In the genomic region with DNA sequence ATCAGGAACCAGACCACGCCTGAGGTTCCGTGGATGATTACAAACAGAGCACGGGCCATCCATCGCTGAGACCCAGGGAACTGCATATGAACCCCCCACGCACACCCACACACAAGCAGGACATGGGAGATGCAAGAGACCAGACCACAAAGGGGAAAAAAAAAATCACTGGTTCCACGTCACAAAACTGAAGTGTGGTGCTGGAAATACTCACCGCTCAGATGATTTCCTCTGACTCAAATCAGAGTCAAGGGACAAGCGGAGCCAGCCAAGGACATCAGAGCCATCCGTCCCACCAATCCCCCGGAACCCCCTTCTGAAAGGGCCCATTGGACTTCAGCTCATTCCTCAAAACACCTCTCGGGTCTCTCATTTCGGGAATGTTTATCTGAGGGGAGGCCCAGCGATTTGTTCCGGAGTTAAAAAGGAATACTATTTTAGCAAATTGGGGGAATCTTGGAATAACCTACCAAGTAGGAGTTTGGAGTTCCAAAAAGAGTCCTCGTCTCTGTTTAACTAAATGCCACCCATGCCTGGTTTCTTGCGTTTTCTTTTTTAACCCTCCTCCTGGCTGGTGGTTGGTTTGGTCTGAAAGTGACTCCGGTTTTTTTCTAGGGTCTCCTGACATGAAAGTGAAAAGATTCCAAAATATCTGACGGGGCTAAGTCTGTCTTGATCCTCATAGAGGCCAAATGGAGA, we compare ENCODE assay signal across 2 cellular contexts.
TF ChIP-seq lines count a peak whose summit lies in the region.

No MANE protein-coding gene starts in this region.

TF ChIP-seq in liver, 16 proteins besides CTCF, POLR2A, EP300 and RAD21:
- no peak for TF ChIP-seq FOXA1 (IDR thresholded peaks at IDR 0.05)
- TF ChIP-seq TAF1 (conservative IDR thresholded peaks at IDR 0.05), result no peak
- no peak for TF ChIP-seq NR2F2 (IDR thresholded peaks at IDR 0.05)
- TF ChIP-seq HNF4A (conservative IDR thresholded peaks at IDR 0.05), result no peak
TF ChIP-seq in liver: peak in this region for 0.

TF ChIP-seq in HepG2, 621 proteins besides CTCF, POLR2A, EP300 and RAD21:
- no peak for TF ChIP-seq CREB1 (IDR thresholded peaks at IDR 0.05)
- no peak for TF ChIP-seq CREB1 (CRISPR knock-in tag; IDR thresholded peaks at IDR 0.05)
- no peak for TF ChIP-seq ZXDC (CRISPR knock-in tag; IDR thresholded peaks at IDR 0.05)
- TF ChIP-seq, protein P1, sequence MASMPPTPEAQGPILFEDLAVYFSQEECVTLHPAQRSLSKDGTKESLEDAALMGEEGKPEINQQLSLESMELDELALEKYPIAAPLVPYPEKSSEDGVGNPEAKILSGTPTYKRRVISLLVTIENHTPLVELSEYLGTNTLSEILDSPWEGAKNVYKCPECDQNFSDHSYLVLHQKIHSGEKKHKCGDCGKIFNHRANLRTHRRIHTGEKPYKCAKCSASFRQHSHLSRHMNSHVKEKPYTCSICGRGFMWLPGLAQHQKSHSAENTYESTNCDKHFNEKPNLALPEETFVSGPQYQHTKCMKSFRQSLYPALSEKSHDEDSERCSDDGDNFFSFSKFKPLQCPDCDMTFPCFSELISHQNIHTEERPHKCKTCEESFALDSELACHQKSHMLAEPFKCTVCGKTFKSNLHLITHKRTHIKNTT (CRISPR knock-in tag; IDR thresholded peaks at IDR 0.05), result no peak
- TF ChIP-seq GLMP (CRISPR knock-in tag; IDR thresholded peaks at IDR 0.05; ENCODE audit: borderline replicate concordance), result no peak
- TF ChIP-seq MAF1 (CRISPR knock-in tag; IDR thresholded peaks at IDR 0.05; ENCODE audit: borderline replicate concordance), result no peak
- no peak for TF ChIP-seq ZNF614 (CRISPR knock-in tag; IDR thresholded peaks at IDR 0.05; ENCODE audit: borderline replicate concordance)
- TF ChIP-seq TGIF2 (CRISPR knock-in tag; IDR thresholded peaks at IDR 0.05), result no peak
- TF ChIP-seq POGZ (CRISPR knock-in tag; IDR thresholded peaks at IDR 0.05), result no peak
- no peak for TF ChIP-seq ZNF205 (CRISPR knock-in tag; IDR thresholded peaks at IDR 0.05)
- no peak for TF ChIP-seq ZKSCAN5 (CRISPR knock-in tag; IDR thresholded peaks at IDR 0.05)
- no peak for TF ChIP-seq HNF1A (IDR thresholded peaks at IDR 0.05; ENCODE audit: low read depth)
- TF ChIP-seq HNF1A (CRISPR knock-in tag; IDR thresholded peaks at IDR 0.05; ENCODE audit: borderline replicate concordance), result no peak
- TF ChIP-seq, protein P2, sequence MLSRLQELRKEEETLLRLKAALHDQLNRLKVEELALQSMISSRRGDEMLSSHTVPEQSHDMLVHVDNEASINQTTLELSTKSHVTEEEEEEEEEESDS (CRISPR knock-in tag; IDR thresholded peaks at IDR 0.05; ENCODE audit: borderline replicate concordance), result no peak
- no peak for TF ChIP-seq ZFY (CRISPR knock-in tag; IDR thresholded peaks at IDR 0.05)
TF ChIP-seq in HepG2: peak in this region for 0.
